In the genomic region with DNA sequence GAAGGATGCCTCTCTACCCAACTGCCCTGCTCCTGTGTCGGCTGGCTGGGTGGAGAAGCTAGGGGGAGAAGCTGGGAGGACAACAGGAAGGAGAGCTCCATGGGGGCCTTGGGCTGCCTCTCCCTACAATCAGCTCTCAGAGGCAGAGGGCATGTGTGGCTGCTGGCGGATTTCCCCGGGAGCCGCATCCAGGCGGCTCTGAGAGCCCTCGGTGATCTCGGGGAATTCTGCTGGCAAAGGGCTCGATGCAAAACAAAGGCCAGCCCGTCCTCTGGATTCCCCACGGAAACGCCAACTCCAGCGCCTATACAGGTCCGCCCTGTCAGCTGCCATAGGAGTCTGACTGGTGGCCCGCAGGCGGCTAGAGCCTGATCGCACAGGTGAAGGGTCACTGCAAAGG, we compare ENCODE assay signal across 12 cellular contexts. TPM values are rescaled to one million over a fixed set of nuclear protein-coding genes. Genes with fewer than 3 reads are reported as not detected.
DNase-seq lines count a peak whose midpoint lies in the region; ATAC-seq and TF ChIP-seq lines count a peak whose summit lies in the region.
"Had no signal": no experiment of that assay in that cellular context is flagged by ENCODE, and none has a peak within 500 bp of the region (broad histone marks: within the 10 kb centered on the region; RNA-seq: fewer than 3 reads in every experiment).

No MANE protein-coding gene starts in this region.

- H3K9me3 Mint-ChIP-seq in WTC11 = no peaks in the 10 kb centered on the region
- no peaks in the 10 kb centered on the region for H3K9me3 Mint-ChIP-seq in CD4-positive, alpha-beta T cell

- H3K4me3 Mint-ChIP-seq in WTC11 = no peak overlapping the region
- no peak overlapping the region for H3K4me3 Mint-ChIP-seq in CD4-positive, alpha-beta T cell

- H3K4me1 Mint-ChIP-seq in WTC11 = peaks cover 8% of the 10 kb centered on the region
- H3K4me1 Mint-ChIP-seq in CD4-positive, alpha-beta T cell (ENCODE audit: low read depth) = peaks cover 26% of the 10 kb centered on the region

- TF ChIP-seq POLR2A in sigmoid colon (IDR thresholded peaks at IDR 0.05) = no peak

- H3K9me3 ChIP-seq in sigmoid colon = no peaks in the 10 kb centered on the region
- H3K9me3 ChIP-seq in CD4-positive, alpha-beta T cell (ENCODE audit: control insufficient read depth, low read length) = no peaks in the 10 kb centered on the region

- CTCF ChIA-PET in WTC11 (lab: Charles Lee) = interaction anchor here (7.0 kb wide), 1 partner anchor 18 kb away, joined by 72 read pairs; no protein-coding TSS in a partner anchor
- CTCF ChIA-PET in CD4-positive, alpha-beta T cell (lab: Charles Lee) = interaction anchor here (2.0 kb wide), 1 partner anchor 7 kb away, joined by 8 read pairs; no protein-coding TSS in a partner anchor

- DNase-seq in Daoy (ENCODE audit: low read depth) (peak; percentile 74), WTC11 (ENCODE audit: low spot score) (no peak), fibroblast of the aortic adventitia (ENCODE audit: low read depth) (peak; percentile 30), sigmoid colon (no peak), globus pallidus (ENCODE audit: low spot score) (no peak), NCI-H2107 (lab: John Stamatoyannopoulos, UW) (no peak)
- DNase-seq in CD4-positive, alpha-beta T cell = no peak
- DNase-seq: COR-L47; mesendoderm; NK-92 treated with Interleukin-12 subunit alpha and Interleukin-12 subunit beta, amount 100 ng/mL, for 24 hours had no signal

- no peak overlapping the region for H3K4me3 ChIP-seq in fibroblast of the aortic adventitia (ENCODE audit: low read depth, low read length)
- no peak overlapping the region for H3K4me3 ChIP-seq in sigmoid colon

- 0 out of 2 replicates have a peak overlapping the region, but pooled peaks have one; percentile 30 for H3K27ac Mint-ChIP-seq in WTC11
- H3K27ac Mint-ChIP-seq in CD4-positive, alpha-beta T cell = no peak overlapping the region

- ATAC-seq in WTC11 (no peak), GM19328 (IDR thresholded peaks at IDR 0.05; ENCODE audit: unreplicated experiment) (no peak)
- ATAC-seq in CD4-positive, alpha-beta T cell (ENCODE audit: poor library complexity) = no peak

- TF ChIP-seq EP300 in sigmoid colon (IDR thresholded peaks at IDR 0.05) = no peak

- intact Hi-C loops in sigmoid colon (cut with DNase I) = loop anchor here (2.0 kb wide), 1 partner anchor 19 kb away; no protein-coding TSS in a partner anchor
- intact Hi-C loops in CD4-positive, alpha-beta T cell (cut with DNase I, micrococcal nuclease) = loop anchor here in 1 of 2 experiments (2.0 to 5.0 kb wide), 2 partner anchors 19 to 43 kb away; partner anchors contain the start of gene SH3D21

- WGBS in sigmoid colon, 2 donors = 89% methylated on average over 16 of the region's 16 CpGs

- H3K4me1 ChIP-seq in sigmoid colon = peaks cover 0 to 47% (median 39%) of the 10 kb centered on the region in 4 donors

- POLR2A ChIA-PET in WTC11 (lab: Charles Lee) = no interaction called here
- POLR2A ChIA-PET in CD4-positive, alpha-beta T cell (lab: Charles Lee) = interaction anchor here (1.1 to 7.0 kb wide), 5 partner anchors 10 to 100 kb away, joined by 3 to 73 read pairs (median 9); partner anchors contain the start of genes OSCP1 and STK40

- no peaks in the 10 kb centered on the region for H3K27me3 Mint-ChIP-seq in WTC11 (ENCODE audit: low read depth)
- H3K27me3 Mint-ChIP-seq in CD4-positive, alpha-beta T cell = no peaks in the 10 kb centered on the region

- H3K27me3 ChIP-seq in sigmoid colon = no peaks in the 10 kb centered on the region
- H3K27me3 ChIP-seq in CD4-positive, alpha-beta T cell (ENCODE audit: control insufficient read depth, insufficient read depth, low read length) = no peaks in the 10 kb centered on the region

- peaks cover 25% of the 10 kb centered on the region for H3K36me3 Mint-ChIP-seq in WTC11
- peaks cover 71% of the 10 kb centered on the region for H3K36me3 Mint-ChIP-seq in CD4-positive, alpha-beta T cell (ENCODE audit: low read depth)

- peaks cover 39 to 62% (median 52%) of the 10 kb centered on the region in 4 donors for H3K36me3 ChIP-seq in sigmoid colon

- H3K27ac ChIP-seq in sigmoid colon = peak overlapping the region; percentile 77 to 88 (median 81)
- H3K27ac ChIP-seq in CD4-positive, alpha-beta T cell (ENCODE audit: low read depth, low read length) = no peak overlapping the region
- H3K27ac ChIP-seq: VCaP had no signal

- TF ChIP-seq CTCF in WTC11 (IDR thresholded peaks at IDR 0.05) (no peak), fibroblast of the aortic adventitia (IDR thresholded peaks at IDR 0.05; ENCODE audit: insufficient read depth, low read length) (no peak), sigmoid colon (IDR thresholded peaks at IDR 0.05) (no peak)
- no peak for TF ChIP-seq CTCF in CD4-positive, alpha-beta T cell (IDR thresholded peaks at IDR 0.05)

TF ChIP-seq in WTC11, 78 proteins besides CTCF, POLR2A, EP300 and RAD21:
- TF ChIP-seq, protein P1, sequence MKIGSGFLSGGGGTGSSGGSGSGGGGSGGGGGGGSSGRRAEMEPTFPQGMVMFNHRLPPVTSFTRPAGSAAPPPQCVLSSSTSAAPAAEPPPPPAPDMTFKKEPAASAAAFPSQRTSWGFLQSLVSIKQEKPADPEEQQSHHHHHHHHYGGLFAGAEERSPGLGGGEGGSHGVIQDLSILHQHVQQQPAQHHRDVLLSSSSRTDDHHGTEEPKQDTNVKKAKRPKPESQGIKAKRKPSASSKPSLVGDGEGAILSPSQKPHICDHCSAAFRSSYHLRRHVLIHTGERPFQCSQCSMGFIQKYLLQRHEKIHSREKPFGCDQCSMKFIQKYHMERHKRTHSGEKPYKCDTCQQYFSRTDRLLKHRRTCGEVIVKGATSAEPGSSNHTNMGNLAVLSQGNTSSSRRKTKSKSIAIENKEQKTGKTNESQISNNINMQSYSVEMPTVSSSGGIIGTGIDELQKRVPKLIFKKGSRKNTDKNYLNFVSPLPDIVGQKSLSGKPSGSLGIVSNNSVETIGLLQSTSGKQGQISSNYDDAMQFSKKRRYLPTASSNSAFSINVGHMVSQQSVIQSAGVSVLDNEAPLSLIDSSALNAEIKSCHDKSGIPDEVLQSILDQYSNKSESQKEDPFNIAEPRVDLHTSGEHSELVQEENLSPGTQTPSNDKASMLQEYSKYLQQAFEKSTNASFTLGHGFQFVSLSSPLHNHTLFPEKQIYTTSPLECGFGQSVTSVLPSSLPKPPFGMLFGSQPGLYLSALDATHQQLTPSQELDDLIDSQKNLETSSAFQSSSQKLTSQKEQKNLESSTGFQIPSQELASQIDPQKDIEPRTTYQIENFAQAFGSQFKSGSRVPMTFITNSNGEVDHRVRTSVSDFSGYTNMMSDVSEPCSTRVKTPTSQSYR (CRISPR knock-in tag; IDR thresholded peaks at IDR 0.05) = no peak

RNA-seq across cellular contexts. Expression of gene EVA1B, which starts 26.4 kb away (rescaled TPM):
- 28.1 and 44.1 TPM in 2 replicates for total RNA-seq in Daoy (2014; rRNA removed; shearing (Covaris generic))
- total RNA-seq in WTC11 (2021) (32.0 to 45.2 TPM (median 41.5 TPM) in 3 replicates), fibroblast of the aortic adventitia (ENCODE audit: low replicate concordance) (167 and 366 TPM in 2 replicates), sigmoid colon (100 to 1,000 TPM in 1 of 4 donors, 10 to 100 TPM in 3; 46.7 to 102 (median 71.0) TPM)
- 10 to 100 TPM in 2 of 3 donors, 1 to 10 TPM in 1; 5.8 to 18.0 (median 17.2) TPM for polyA plus RNA-seq in sigmoid colon
- total RNA-seq in CD4-positive, alpha-beta T cell = 1 to 10 TPM; 1.5 to 1.8 TPM

RNA-seq across cellular contexts. Expression of gene STK40, which starts 35.9 kb away (rescaled TPM):
- 18.2 and 31.1 TPM in 2 replicates for total RNA-seq in Daoy (2014; rRNA removed; shearing (Covaris generic))
- total RNA-seq in WTC11 (2021) = 17.8 to 24.7 TPM (median 20.4 TPM) in 3 replicates
- 7.0 and 12.9 TPM in 2 replicates for total RNA-seq in fibroblast of the aortic adventitia (ENCODE audit: low replicate concordance)
- 10 to 100 TPM; 37.1 to 49.4 (median 43.5) TPM for total RNA-seq in sigmoid colon
- 10 to 100 TPM; 27.6 to 55.6 (median 40.7) TPM for polyA plus RNA-seq in sigmoid colon
- total RNA-seq in CD4-positive, alpha-beta T cell = 10 to 100 TPM; 17.8 to 20.7 TPM

RNA-seq across cellular contexts. Expression of gene SH3D21, which starts 43.7 kb away (rescaled TPM):
- total RNA-seq in Daoy (2014; rRNA removed; shearing (Covaris generic)) = 0.89 and 1.1 TPM in 2 replicates
- total RNA-seq in WTC11 (2021) (22.1 to 29.3 TPM (median 26.9 TPM) in 3 replicates), fibroblast of the aortic adventitia (ENCODE audit: low replicate concordance) (5.2 and 9.3 TPM in 2 replicates), sigmoid colon (1 to 10 TPM in 2 of 4 donors, under 1 TPM in 2; 0.16 to 3.0 (median 1.0) TPM)
- 1 to 10 TPM; 1.8 to 7.4 (median 5.8) TPM for polyA plus RNA-seq in sigmoid colon
- 1 to 10 TPM; 1.9 to 2.6 TPM for total RNA-seq in CD4-positive, alpha-beta T cell

RNA-seq across cellular contexts. Expression of gene LSM10, which starts 47.9 kb away (rescaled TPM):
- 5.1 and 10.3 TPM in 2 replicates for total RNA-seq in Daoy (2014; rRNA removed; shearing (Covaris generic))
- total RNA-seq in WTC11 (2021) = 49.1 to 56.3 TPM (median 49.3 TPM) in 3 replicates
- total RNA-seq in fibroblast of the aortic adventitia (ENCODE audit: low replicate concordance) = 3.9 and 9.5 TPM in 2 replicates
- 100 to 1,000 TPM in 2 of 4 donors, 10 to 100 TPM in 2; 56.6 to 114 (median 90.0) TPM for total RNA-seq in sigmoid colon
- 10 to 100 TPM; 50.5 to 51.3 (median 50.9) TPM for polyA plus RNA-seq in sigmoid colon
- total RNA-seq in CD4-positive, alpha-beta T cell = 10 to 100 TPM; 25.6 to 26.0 TPM

Comparison
In these comparisons a context has a peak if more than half of its experiments do, and no peak if none do; other contexts are left out.
1. DNase-seq: peak in Daoy (single experiment) and fibroblast of the aortic adventitia (single experiment); none in WTC11 (single experiment), sigmoid colon (single experiment), globus pallidus (single experiment), CD4-positive, alpha-beta T cell (0 of 10) and NCI-H2107 (single experiment).
2. RNA of gene EVA1B, which starts 26.4 kb away (total RNA-seq): 167 to 366 TPM in fibroblast of the aortic adventitia, 46.7 to 102 TPM in sigmoid colon, 28.1 to 44.1 TPM in Daoy and 32.0 to 45.2 TPM in WTC11; 1.5 to 1.8 TPM in CD4-positive, alpha-beta T cell; every median in the first group is over 10 times any median in the second.